In genomic region chrX:10054396-10054795, GRCh38 we compare ENCODE assay signal across 18 cellular contexts.
A peak's percentile ranks its signal among the peaks of the same experiment; 100 is the strongest.
DNase-seq lines count a peak whose midpoint lies in the region; ATAC-seq and TF ChIP-seq lines count a peak whose summit lies in the region.
"Had no signal": no experiment of that assay in that cellular context is flagged by ENCODE, and none has a peak within 500 bp of the region (broad histone marks: within the 10 kb centered on the region; RNA-seq: fewer than 3 reads in every experiment).

No MANE protein-coding gene starts in this region.

- H3K18ac ChIP-seq in neuronal stem cell (ENCODE audit: low read length): no peak overlapping the region

- no peaks in the 10 kb centered on the region for H3K36me3 ChIP-seq in breast epithelium
- no peaks in the 10 kb centered on the region for H3K36me3 ChIP-seq in neuronal stem cell (replicated peaks in 1 of 2; ENCODE audit: control insufficient read depth in 2 of 2, insufficient read depth in 2 of 2, low read length in 2 of 2)

- no peak overlapping the region for H3K4ac ChIP-seq in neuronal stem cell (ENCODE audit: low read length)

- no peak overlapping the region for H2BK12ac ChIP-seq in neuronal stem cell (ENCODE audit: low read length)

- H4K91ac ChIP-seq in neuronal stem cell (ENCODE audit: low read depth, low read length, poor library complexity): no peak overlapping the region

- intact Hi-C loops in breast epithelium (cut with DNase I; ENCODE audit: low total_unique reads): no loop called here

- H3K14ac ChIP-seq in neuronal stem cell (ENCODE audit: low read length): no peak overlapping the region

- no peak for TF ChIP-seq POLR2A in breast epithelium (IDR thresholded peaks at IDR 0.05)

- peak overlapping the region in 1 of 2 donors; percentile 13 for H3K27ac ChIP-seq in breast epithelium
- H3K27ac ChIP-seq in neuronal stem cell (replicated peaks; ENCODE audit: low read length): no peak overlapping the region
- H3K27ac ChIP-seq: BLaER1 treated with 17β-estradiol and CSF1 and Interleukin-3, amounts not matched to agents 10 nM and 100 nM; SK-N-MC had no signal

- no peak for TF ChIP-seq CTCF in breast epithelium (IDR thresholded peaks at IDR 0.05)

- no CpG with 5 or more reads among the region's 8 CpGs for WGBS in neuronal stem cell (ENCODE audit: extremely low coverage in 2 of 2, insufficient read length in 2 of 2, insufficient replicate concordance in 1 of 2), 2 donors

- H4K8ac ChIP-seq in neuronal stem cell (ENCODE audit: low read depth, low read length): peak overlapping the region; percentile 17

- peaks cover 4% of the 10 kb centered on the region for H3K79me1 ChIP-seq in neuronal stem cell (ENCODE audit: low read depth, low read length)

- no peak overlapping the region for H2BK15ac ChIP-seq in neuronal stem cell (ENCODE audit: low read length)

- no peak overlapping the region for H3K23ac ChIP-seq in neuronal stem cell (ENCODE audit: low read depth, low read length, poor library complexity)

- H2BK120ac ChIP-seq in neuronal stem cell (ENCODE audit: low read depth, low read length): no peak overlapping the region

- H2BK5ac ChIP-seq in neuronal stem cell (ENCODE audit: low read length): no peak overlapping the region

- no peak overlapping the region for H3K4me3 ChIP-seq in breast epithelium
- H3K4me3 ChIP-seq in neuronal stem cell (ENCODE audit: low read length in 2 of 2): no peak overlapping the region
- H3K4me3 ChIP-seq: BLaER1 treated with 17β-estradiol and CSF1 and Interleukin-3, amounts not matched to agents 10 nM and 100 nM; SK-N-MC had no signal

- DNase-seq in NCI-H2107 (lab: John Stamatoyannopoulos, UW) (peak; percentile 75), breast epithelium (ENCODE audit: low spot score in 2 of 2) (peak; percentile 55 to 63), neuronal stem cell (ENCODE audit: low spot score) (no peak), NCI-H2081 treated with DMSO at 0.1 percent for 48 hours (lab: John Stamatoyannopoulos, UW) (no peak)
- no peak for DNase-seq in activated T-cell treated with anti-CD3 and anti-CD28 coated beads, Interleukin-2, amount 50 U/mL, for 1 hour
- DNase-seq: Calu3, KBM-7, NCI-H1417, NCI-H187 treated with DMSO at 0.1 percent for 48 hours, NCI-H446 treated with DMSO at 0.1 percent for 48 hours, NCI-H69, SHP77 had no signal

- H3K27me3 ChIP-seq in breast epithelium (peaks cover 0 to 16% of the 10 kb centered on the region in 2 donors), neuronal stem cell (ENCODE audit: control insufficient read depth in 3 of 3, insufficient read depth in 3 of 3, low read depth in 1 of 3, low read length in 3 of 3) (no peaks in the 10 kb centered on the region)
- H3K27me3 ChIP-seq: BLaER1 treated with 17β-estradiol and CSF1 and Interleukin-3, amounts not matched to agents 10 nM and 100 nM had no signal

- no peak overlapping the region for H2AK5ac ChIP-seq in neuronal stem cell (ENCODE audit: low read depth, low read length)

- no peak overlapping the region for H2AFZ ChIP-seq in neuronal stem cell (ENCODE audit: low read length)

- no peak overlapping the region for H3K9ac ChIP-seq in neuronal stem cell (ENCODE audit: low read depth, low read length, poor library complexity)
- H3K9ac ChIP-seq: BLaER1 treated with 17β-estradiol and CSF1 and Interleukin-3, amounts not matched to agents 10 nM and 100 nM had no signal

- ATAC-seq in HG03565 (IDR thresholded peaks at IDR 0.05; ENCODE audit: unreplicated experiment) (no peak), GM21528 (IDR thresholded peaks at IDR 0.05; ENCODE audit: low FRiP score, unreplicated experiment) (no peak)
- ATAC-seq: CD8-positive, alpha-beta T cell; HepG2 had no signal

- H3K9me3 ChIP-seq in breast epithelium (peaks cover 0 to 6% of the 10 kb centered on the region in 2 donors), neuronal stem cell (replicated peaks in 1 of 2; ENCODE audit: control insufficient read depth in 2 of 2, insufficient read depth in 1 of 2, low read depth in 1 of 2, low read length in 2 of 2) (peaks cover 3 to 10% of the 10 kb centered on the region in 2 donors)

- H3K4me1 ChIP-seq in breast epithelium (peaks cover 0 to 5% of the 10 kb centered on the region in 2 donors), neuronal stem cell (ENCODE audit: control insufficient read depth in 2 of 2, insufficient read depth in 1 of 2, low read depth in 1 of 2, low read length in 2 of 2) (peaks cover 0 to 10% of the 10 kb centered on the region in 2 donors)

- H3K4me2 ChIP-seq in neuronal stem cell (ENCODE audit: insufficient read depth, low read length, poor library complexity, severe bottlenecking): no peak overlapping the region

Comparison
In these comparisons a context has a peak if more than half of its experiments do, and no peak if none do; other contexts are left out.
1. DNase-seq: peak in NCI-H2107 (single experiment) and breast epithelium (2 of 2); none in neuronal stem cell (single experiment), NCI-H2081 treated with DMSO at 0.1 percent for 48 hours (single experiment) and activated T-cell treated with anti-CD3 and anti-CD28 coated beads, Interleukin-2, amount 50 U/mL, for 1 hour (single experiment).